Comparison of ENCODE assay signal across 8 cellular contexts in the genomic region with DNA sequence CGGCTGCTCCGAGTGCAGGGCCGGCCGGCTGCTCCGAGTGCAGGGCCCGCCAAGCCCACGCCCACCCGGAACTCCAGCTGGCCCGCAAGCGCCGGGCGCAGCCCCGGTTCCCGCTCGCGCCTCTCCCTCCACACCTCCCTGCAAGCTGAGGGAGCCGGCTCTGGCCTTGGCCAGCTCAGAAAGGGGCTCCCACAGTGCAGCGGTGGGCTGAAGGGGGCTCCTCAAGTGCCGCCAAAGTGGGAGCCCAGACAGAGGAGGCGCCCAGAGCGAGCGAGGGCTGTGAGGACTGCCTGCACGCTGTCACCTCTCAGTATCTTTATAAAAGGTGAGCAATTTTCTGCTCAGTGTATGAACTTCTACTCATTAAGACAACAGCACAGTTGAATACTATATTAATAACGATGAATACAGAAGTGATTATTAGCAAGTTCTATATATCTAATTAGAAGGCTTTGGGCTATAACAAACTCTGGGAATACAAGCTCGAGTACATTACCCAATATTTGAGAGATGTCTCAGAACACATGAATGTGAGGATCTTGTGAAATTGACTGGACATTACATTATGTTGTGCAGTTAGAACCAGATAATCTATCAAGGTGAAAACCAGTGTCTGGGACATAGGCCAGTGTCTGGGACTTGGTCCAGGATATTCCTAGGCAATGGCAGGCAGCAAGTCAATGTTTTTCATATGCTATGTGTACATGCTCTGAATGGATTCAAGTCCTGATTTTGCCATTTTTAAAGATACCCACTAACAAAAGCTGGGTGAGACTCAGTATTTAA.
DNase-seq lines count a peak whose midpoint lies in the region; ATAC-seq and TF ChIP-seq lines count a peak whose summit lies in the region.
"Not testable (repeated sequence)": the region's sequence is repeated elsewhere in the genome, so short reads cannot be mapped to it uniquely, and the experiment has no call there.

No MANE protein-coding gene starts in this region.

- DNase-seq in AG04449 (ENCODE audit: low read depth, low spot score) (peak; percentile 49), SW480 (ENCODE audit: low spot score) (peak; percentile 7), mammary epithelial cell (peak; percentile 45), fibroblast of pulmonary artery (ENCODE audit: low read depth) (peak; percentile 93)
- DNase-seq in GM12865 (ENCODE audit: low read depth); left colon; omental fat pad (ENCODE audit: low spot score); stomach: not testable (repeated sequence)

- peak overlapping the region; percentile 29 for H3K4me3 ChIP-seq in AG04449 (ENCODE audit: low read depth, low read length)
- H3K4me3 ChIP-seq in GM12865 (ENCODE audit: low read depth, low read length) = peak overlapping the region; percentile 24; the same call in 1 of the 2 replicates
- peak overlapping the region in 1 of 3 experiments; percentile 38 for H3K4me3 ChIP-seq in mammary epithelial cell (replicated peaks in 1 of 3; ENCODE audit: insufficient read depth in 1 of 3, low read depth in 2 of 3, low read length in 3 of 3)
- peak overlapping the region; percentile 27 for H3K4me3 ChIP-seq in fibroblast of pulmonary artery (replicated peaks; ENCODE audit: low read depth, low read length)
- peak overlapping the region; percentile 37 to 49 (median 44) for H3K4me3 ChIP-seq in stomach

- H3K36me3 ChIP-seq in mammary epithelial cell (ENCODE audit: insufficient read depth, low read length); stomach: not testable (repeated sequence)

- peak overlapping the region; percentile 91 for H2AFZ ChIP-seq in mammary epithelial cell (ENCODE audit: low read depth, low read length)

- not testable (repeated sequence) for H3K9me3 ChIP-seq in mammary epithelial cell (replicated peaks; ENCODE audit: insufficient read depth, low read length); stomach

- ATAC-seq in left colon (peak; percentile 32), omental fat pad (ENCODE audit: low FRiP score) (peak; percentile 96)

- H3K27me3 ChIP-seq in mammary epithelial cell (ENCODE audit: insufficient read depth, low read length) = not testable (repeated sequence)
- peaks cover 0 to 16% (median 0%) of the 10 kb centered on the region in 3 donors for H3K27me3 ChIP-seq in stomach

- dilution Hi-C loops in mammary epithelial cell (cut with HindIII; ENCODE audit: low sequenced_read_pairs) = not testable (repeated sequence)

- H4K20me1 ChIP-seq in mammary epithelial cell (ENCODE audit: insufficient read depth, low read length) = not testable (repeated sequence)

- H3K4me2 ChIP-seq in mammary epithelial cell (ENCODE audit: insufficient read depth, low read depth, low read length) = peak overlapping the region; percentile 64

- POLR2A ChIA-PET in AG04449 (lab: Yijun Ruan, JAX) = not testable (repeated sequence)

- intact Hi-C loops in mammary epithelial cell (cut with micrococcal nuclease); left colon (cut with DNase I, micrococcal nuclease); stomach (cut with DNase I; ENCODE audit: low total_unique reads): not testable (repeated sequence)

- CTCF ChIA-PET in AG04449 (lab: Yijun Ruan, JAX) = interaction anchor here (1.0 to 4.7 kb wide), 3 partner anchors 12 to 175 kb away, joined by 3 to 32 read pairs (median 3); no protein-coding TSS in a partner anchor
- CTCF ChIA-PET in mammary epithelial cell (lab: Charles Lee; ENCODE audit: low non-redundant PET) = not testable (repeated sequence)

- WGBS in mammary epithelial cell (ENCODE audit: low coverage, missing lambda C conversion rate) = 4% methylated on average over 7 of the region's 25 CpGs
- 6 to 40% (median 12%) methylated on average over 9 to 25 of the region's 25 CpGs for WGBS in stomach, 5 donors

- in situ Hi-C loops in mammary epithelial cell (cut with MboI; ENCODE audit: low sequenced_read_pairs in 2 of 2) = not testable (repeated sequence)

- not testable (repeated sequence) for TF ChIP-seq EP300 in stomach (IDR thresholded peaks at IDR 0.05)

- H3K79me2 ChIP-seq in mammary epithelial cell (ENCODE audit: insufficient read depth, low read length) = not testable (repeated sequence)

- not testable (repeated sequence) for BruUV-seq in mammary epithelial cell (replicated peaks; lab: Mats Ljungman, UMichigan)

- H3K4me1 ChIP-seq in mammary epithelial cell (ENCODE audit: insufficient read depth, low read length) (peaks cover 15% of the 10 kb centered on the region), stomach (peaks cover 4 to 21% (median 8%) of the 10 kb centered on the region in 4 donors)

- H3K27ac ChIP-seq in mammary epithelial cell (ENCODE audit: insufficient read depth, low read depth, low read length) = not testable (repeated sequence)
- H3K27ac ChIP-seq in stomach = peak overlapping the region; percentile 56 to 82 (median 69)

- TF ChIP-seq POLR2A in stomach (IDR thresholded peaks at IDR 0.05) = not testable (repeated sequence)

- not testable (repeated sequence) for H3K9ac ChIP-seq in mammary epithelial cell (ENCODE audit: insufficient read depth, low read length)

- TF ChIP-seq CTCF in AG04449 (IDR thresholded peaks at IDR 0.05; ENCODE audit: insufficient read depth, low read length, missing control alignments); GM12865 (IDR thresholded peaks at IDR 0.05; ENCODE audit: insufficient read depth, low read depth, low read length, missing control alignments); mammary epithelial cell (conservative IDR thresholded peaks at IDR 0.05 in 1 of 2, IDR thresholded peaks at IDR 0.05 in 1 of 2; ENCODE audit: extremely low read depth in 1 of 2, insufficient read depth in 1 of 2, low read depth in 1 of 2, low read length in 2 of 2); fibroblast of pulmonary artery (IDR thresholded peaks at IDR 0.05; ENCODE audit: low read length, missing control alignments); omental fat pad (IDR thresholded peaks at IDR 0.05); stomach (IDR thresholded peaks at IDR 0.05): not testable (repeated sequence)
